ENCODE assay signal across 30 cellular contexts in the genomic region with DNA sequence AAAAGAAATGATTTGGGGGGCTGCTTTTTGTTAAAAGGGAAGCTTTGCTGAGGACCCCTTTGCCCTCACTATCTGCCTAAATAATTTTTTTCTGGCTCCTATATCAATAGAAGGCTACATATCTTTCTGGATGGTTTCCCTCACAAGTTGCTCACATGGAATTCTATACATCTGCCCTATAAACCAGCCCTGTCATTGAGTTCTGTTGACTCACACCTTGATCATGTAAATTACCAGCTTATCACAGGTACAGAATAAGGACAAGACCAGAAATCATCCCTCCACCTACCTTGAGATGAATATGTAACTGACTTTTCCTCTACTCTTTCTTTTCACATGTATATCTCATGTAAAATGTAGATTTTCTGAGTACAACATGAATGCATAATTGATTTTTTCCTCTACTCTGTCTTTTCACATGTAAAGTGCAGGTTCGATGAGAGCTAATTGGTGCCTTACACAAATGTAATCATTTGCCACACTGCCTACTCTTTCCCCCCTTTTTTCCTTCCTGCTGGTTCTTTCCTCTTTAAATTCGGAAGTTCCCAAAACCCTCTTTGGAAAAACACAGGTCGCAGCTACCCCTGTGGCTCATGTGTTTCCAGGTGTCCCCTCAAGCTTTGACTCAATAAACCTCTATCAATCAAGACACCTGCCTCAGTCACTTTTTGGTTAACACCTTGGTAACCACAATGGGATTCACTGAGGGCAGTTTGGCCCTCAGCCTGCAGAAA. TPM values are rescaled to one million over a fixed set of nuclear protein-coding genes. Genes with fewer than 3 reads are reported as not detected.
DNase-seq lines count a peak whose midpoint lies in the region; ATAC-seq and TF ChIP-seq lines count a peak whose summit lies in the region.
"Had no signal": no experiment of that assay in that cellular context is flagged by ENCODE, and none has a peak within 500 bp of the region (broad histone marks: within the 10 kb centered on the region; RNA-seq: fewer than 3 reads in every experiment).

No MANE protein-coding gene starts in this region.

- H2AFZ ChIP-seq in hepatocyte = no peak overlapping the region
- H2AFZ ChIP-seq: PC-9 had no signal

- no peaks in the 10 kb centered on the region for H3K79me2 ChIP-seq in hepatocyte

- no peaks in the 10 kb centered on the region for H3K9me3 ChIP-seq in RWPE2 (ENCODE audit: severe bottlenecking)
- H3K9me3 ChIP-seq in hepatocyte (ENCODE audit: low read depth) = no peaks in the 10 kb centered on the region
- no peaks in the 10 kb centered on the region for H3K9me3 ChIP-seq in transverse colon
- H3K9me3 ChIP-seq: BE2C, Caco-2, SJCRH30, tibial nerve had no signal

- H3K4me1 ChIP-seq in RWPE2 (ENCODE audit: insufficient read depth, poor library complexity, severe bottlenecking) (no peaks in the 10 kb centered on the region), hepatocyte (ENCODE audit: insufficient read depth) (peaks cover 12% of the 10 kb centered on the region), transverse colon (peaks cover 3 to 34% (median 11%) of the 10 kb centered on the region in 4 donors)
- H3K4me1 ChIP-seq: BE2C, SJCRH30 had no signal

- H3K27ac ChIP-seq in RWPE2 (ENCODE audit: poor library complexity, severe bottlenecking) = no peak overlapping the region
- H3K27ac ChIP-seq in hepatocyte = peak overlapping the region; percentile 52
- peak overlapping the region; percentile 5 to 76 (median 63) for H3K27ac ChIP-seq in transverse colon
- H3K27ac ChIP-seq: HL-60, PC-9, SJCRH30, tibial nerve had no signal

- peak; percentile 59 for DNase-seq in NCI-H748 (lab: John Stamatoyannopoulos, UW; ENCODE audit: unreplicated experiment)
- no peak for DNase-seq in NCI-H748 treated with DMSO at 0.1 percent for 48 hours (lab: John Stamatoyannopoulos, UW)
- no peak for DNase-seq in RWPE2 (ENCODE audit: low spot score)
- DNase-seq in hepatocyte (ENCODE audit: low spot score) = no peak
- DNase-seq in transverse colon = no peak
- DNase-seq in chondrocyte (ENCODE audit: low spot score) = no peak
- DNase-seq in C1 segment of cervical spinal cord (lab: John Stamatoyannopoulos, UW) = no peak
- DNase-seq in nucleus accumbens (lab: John Stamatoyannopoulos, UW) = no peak
- DNase-seq: activated CD4-positive, alpha-beta T cell treated with anti-CD3 and anti-CD28 coated beads, Interleukin-2, amount 10 ng/mL, durations not matched to agents 7 days and 5 days; BE2C; effector memory CD4-positive, alpha-beta T cell; GOT3; naive thymus-derived CD8-positive, alpha-beta T cell; NCI-H82; retina; SJCRH30; stimulated activated CD4-positive, alpha-beta T cell treated with anti-CD3 and anti-CD28 coated beads, Interleukin-2, amount 100 ng/mL, for 48 hours; stimulated activated naive CD4-positive, alpha-beta T cell treated with Interleukin-2 at 50 U/mL for 16 hours had no signal

- TF ChIP-seq CTCF in RWPE2 (IDR thresholded peaks at IDR 0.05; ENCODE audit: poor library complexity, severe bottlenecking) (no peak), hepatocyte (IDR thresholded peaks at IDR 0.05; ENCODE audit: poor library complexity) (no peak), transverse colon (IDR thresholded peaks at IDR 0.05) (no peak), chondrocyte (IDR thresholded peaks at IDR 0.05) (no peak)

- 0 out of 3 replicates have a peak, but pooled peaks have one; percentile 23 for ATAC-seq in RWPE2 (ENCODE audit: low read depth)
- ATAC-seq: activated T-helper 17 cell treated with anti-CD3 and anti-CD28 coated beads, Interleukin-2, amount 50 U/mL, for 72 hours; left lobe of liver; naive thymus-derived CD8-positive, alpha-beta T cell had no signal

- H3K36me3 Mint-ChIP-seq in chondrocyte (ENCODE audit: low read depth) = no peaks in the 10 kb centered on the region
- H3K36me3 Mint-ChIP-seq: activated naive CD8-positive, alpha-beta T cell; IgD-negative memory B cell had no signal

- H3K27me3 ChIP-seq in RWPE2 (ENCODE audit: insufficient read depth, poor library complexity, severe bottlenecking) = no peaks in the 10 kb centered on the region
- no peaks in the 10 kb centered on the region for H3K27me3 ChIP-seq in hepatocyte
- no peaks in the 10 kb centered on the region for H3K27me3 ChIP-seq in transverse colon
- H3K27me3 ChIP-seq: tibial nerve had no signal

- H3K4me2 ChIP-seq in hepatocyte = no peak overlapping the region
- H3K4me2 ChIP-seq: PC-9 had no signal

- TF ChIP-seq POLR2A in transverse colon (IDR thresholded peaks at IDR 0.05) = no peak

- H3K4me1 Mint-ChIP-seq in chondrocyte (ENCODE audit: low read depth) = no peaks in the 10 kb centered on the region

- H3K9me3 Mint-ChIP-seq in chondrocyte (ENCODE audit: low read depth) = no peaks in the 10 kb centered on the region
- H3K9me3 Mint-ChIP-seq: activated CD4-positive, alpha-beta T cell treated with anti-CD3 and anti-CD28 coated beads, Interleukin-2, amount 10 ng/mL, durations not matched to agents 7 days and 5 days; activated T-helper 17 cell treated with anti-CD3 and anti-CD28 coated beads, Interleukin-2, amount 50 U/mL, for 72 hours; IgD-negative memory B cell; naive thymus-derived CD8-positive, alpha-beta T cell had no signal

- no peak for TF ChIP-seq EP300 in transverse colon (IDR thresholded peaks at IDR 0.05; ENCODE audit: low read depth)

- H3K4me3 Mint-ChIP-seq in chondrocyte (ENCODE audit: unreplicated experiment) = no peak overlapping the region
- H3K4me3 Mint-ChIP-seq: activated CD4-positive, alpha-beta T cell treated with anti-CD3 and anti-CD28 coated beads, Interleukin-2, amount 10 ng/mL, durations not matched to agents 7 days and 5 days; activated naive CD8-positive, alpha-beta T cell; activated T-helper 17 cell treated with anti-CD3 and anti-CD28 coated beads, Interleukin-2, amount 50 U/mL, for 72 hours; naive thymus-derived CD8-positive, alpha-beta T cell had no signal

- no peaks in the 10 kb centered on the region for H4K20me1 ChIP-seq in hepatocyte (ENCODE audit: insufficient read depth, poor library complexity, severe bottlenecking)

- in situ Hi-C loops in transverse colon (cut with MboI; ENCODE audit: low pct_ligation_motif_present in 1 of 4, low pct_unique_long_range_greater_than_20kb in 1 of 4, low sequenced_read_pairs in 3 of 4) = no loop called here

- H3K9me2 ChIP-seq in hepatocyte (replicated peaks; ENCODE audit: insufficient read depth) = no peaks in the 10 kb centered on the region

- 76% methylated on average over 3 of the region's 3 CpGs for WGBS in hepatocyte (ENCODE audit: low lambda C conversion rate, missing lambda C conversion rate)
- 66 to 67% methylated on average over 3 of the region's 3 CpGs for WGBS in transverse colon (ENCODE audit: low coverage in 1 of 2), 2 donors

- H3K4me3 ChIP-seq in RWPE2 (ENCODE audit: severe bottlenecking) = no peak overlapping the region
- H3K4me3 ChIP-seq in hepatocyte = no peak overlapping the region
- no peak overlapping the region for H3K4me3 ChIP-seq in transverse colon
- H3K4me3 ChIP-seq: PC-9, SJCRH30, tibial nerve had no signal

- intact Hi-C loops in transverse colon (cut with DNase I; ENCODE audit: low total_unique reads) = no loop called here

- no peaks in the 10 kb centered on the region for H3K36me3 ChIP-seq in RWPE2 (ENCODE audit: low read depth)
- H3K36me3 ChIP-seq in hepatocyte (replicated peaks; ENCODE audit: insufficient read depth, low read depth) = no peaks in the 10 kb centered on the region
- no peaks in the 10 kb centered on the region for H3K36me3 ChIP-seq in transverse colon
- H3K36me3 ChIP-seq: BE2C, SJCRH30, tibial nerve had no signal

- H3K27me3 Mint-ChIP-seq in chondrocyte (ENCODE audit: low read depth) = peaks cover 39% of the 10 kb centered on the region
- H3K27me3 Mint-ChIP-seq: activated naive CD8-positive, alpha-beta T cell; activated T-helper 17 cell treated with anti-CD3 and anti-CD28 coated beads, Interleukin-2, amount 50 U/mL, for 72 hours; naive thymus-derived CD8-positive, alpha-beta T cell had no signal

- no peak overlapping the region for H3K27ac Mint-ChIP-seq in chondrocyte (ENCODE audit: unreplicated experiment)
- H3K27ac Mint-ChIP-seq: activated CD4-positive, alpha-beta T cell treated with anti-CD3 and anti-CD28 coated beads, Interleukin-2, amount 10 ng/mL, durations not matched to agents 7 days and 5 days; activated naive CD8-positive, alpha-beta T cell; activated T-helper 17 cell treated with anti-CD3 and anti-CD28 coated beads, Interleukin-2, amount 50 U/mL, for 72 hours; IgD-negative memory B cell had no signal

RNA-seq across cellular contexts. Expression of gene CYP3A43, which starts 12.5 kb away (rescaled TPM):
- total RNA-seq in hepatocyte (0.88 and 1.8 TPM in 2 replicates), transverse colon (not detected), chondrocyte (not detected in 3 replicates)
- 1.7 and 1.8 TPM in 2 replicates for polyA plus RNA-seq in hepatocyte
- total RNA-seq: activated CD4-positive, alpha-beta T cell treated with anti-CD3 and anti-CD28 coated beads, Interleukin-2, amount 10 ng/mL, durations not matched to agents 7 days and 5 days; Caco-2; M059J; osteoblast; PC-9; SJCRH30; tibial nerve had no signal
- polyA plus RNA-seq: IgD-negative memory B cell; naive thymus-derived CD8-positive, alpha-beta T cell had no signal

RNA-seq across cellular contexts. Expression of gene OR2AE1, which starts 36.5 kb away (rescaled TPM):
- total RNA-seq in hepatocyte (not detected in 2 replicates), transverse colon (not detected), chondrocyte (0.39 TPM in 1 of 3 replicates, not detected in the others)
- polyA plus RNA-seq in hepatocyte = not detected in 2 replicates
- total RNA-seq: Caco-2, left lobe of liver, M059J, mesenteric fat pad, PC-9 had no signal
- polyA plus RNA-seq: IgD-negative memory B cell; naive thymus-derived CD8-positive, alpha-beta T cell had no signal

RNA-seq across cellular contexts. Expression of gene CYP3A4, which starts 56.3 kb away (rescaled TPM):
- 29.8 and 43.4 TPM in 2 replicates for total RNA-seq in hepatocyte
- polyA plus RNA-seq in hepatocyte = 25.6 and 42.2 TPM in 2 replicates
- 10 to 100 TPM in 3 of 4 donors, not detected in 1; 10.0 to 44.9 (median 22.1) TPM for total RNA-seq in transverse colon
- total RNA-seq in chondrocyte = not detected in 3 replicates
- total RNA-seq: activated CD4-positive, alpha-beta T cell treated with anti-CD3 and anti-CD28 coated beads, Interleukin-2, amount 10 ng/mL, durations not matched to agents 7 days and 5 days; activated T-helper 17 cell treated with anti-CD3 and anti-CD28 coated beads, Interleukin-2, amount 50 U/mL, for 72 hours; Caco-2; naive thymus-derived CD8-positive, alpha-beta T cell; osteoblast; PC-9; SJCRH30; T-helper 1 cell treated with Interleukin-12 subunit alpha and Interleukin-12 subunit beta and Interleukin-4 antibody, amounts not matched to agents 30 ng/mL and 1 ng/mL, for 36 hours had no signal
- polyA plus RNA-seq: IgD-negative memory B cell had no signal
